15 cellular contexts compared by ENCODE assay signal in genomic region chr17:79280010-79280409, GRCh38.
A peak's percentile ranks its signal among the peaks of the same experiment; 100 is the strongest.
DNase-seq lines count a peak whose midpoint lies in the region; ATAC-seq, FAIRE-seq and TF ChIP-seq lines count a peak whose summit lies in the region.
"Had no signal": no experiment of that assay in that cellular context is flagged by ENCODE, and none has a peak within 500 bp of the region (broad histone marks: within the 10 kb centered on the region; RNA-seq: fewer than 3 reads in every experiment).

No MANE protein-coding gene starts in this region.

- H2BK12ac ChIP-seq in H1 (ENCODE audit: low read depth, low read length), result no peak overlapping the region

- H4K5ac ChIP-seq in H1 (ENCODE audit: insufficient read length, low read depth, low read length), result no peak overlapping the region

- TF ChIP-seq CTCF in H1 (IDR thresholded peaks at IDR 0.05; ENCODE audit: control extremely low read depth in 1 of 3, insufficient read depth in 1 of 3, low read depth in 1 of 3, low read length in 3 of 3) (no peak), upper lobe of right lung (IDR thresholded peaks at IDR 0.05) (no peak)

- H3K4me2 ChIP-seq in H1 (ENCODE audit: insufficient read depth in 1 of 2, low read depth in 2 of 2, low read length in 2 of 2), result no peak overlapping the region

- no peaks in the 10 kb centered on the region for H3K4me1 ChIP-seq in H1 (replicated peaks in 1 of 4; ENCODE audit: control insufficient read depth in 3 of 4, insufficient read depth in 4 of 4, low read length in 3 of 4)
- no peaks in the 10 kb centered on the region for H3K4me1 ChIP-seq in upper lobe of right lung
- H3K4me1 ChIP-seq: BE2C had no signal

- H3K36me3 ChIP-seq in H1 (ENCODE audit: control insufficient read depth in 2 of 4, insufficient read depth in 4 of 4, low read length in 3 of 4), result no peaks in the 10 kb centered on the region
- H3K36me3 ChIP-seq in upper lobe of right lung, result no peaks in the 10 kb centered on the region
- H3K36me3 ChIP-seq: BE2C had no signal

- DNase-seq in GM12891 (ENCODE audit: insufficient read length, low spot score) (no peak), HTR-8/SVneo (ENCODE audit: insufficient read length, low spot score) (no peak), H1 (ENCODE audit: low read depth in 1 of 2, low spot score in 2 of 2) (no peak), KG1 (lab: John Stamatoyannopoulos, UW) (no peak), upper lobe of right lung (no peak), SKM-1 (lab: John Stamatoyannopoulos, UW; ENCODE audit: unreplicated experiment) (no peak)
- DNase-seq: BE2C; CD4-positive, CD25-positive, alpha-beta regulatory T cell; CD8-positive, alpha-beta memory T cell; COR-L47; HCEC 1CT; HFFc6; KBM-7 had no signal

- no peak overlapping the region for H3K27ac ChIP-seq in H1 (ENCODE audit: low read depth, low read length)
- H3K27ac ChIP-seq in upper lobe of right lung, result no peak overlapping the region
- H3K27ac ChIP-seq: HL-60 had no signal

- TF ChIP-seq EP300 in H1 (IDR thresholded peaks at IDR 0.05; ENCODE audit: borderline replicate concordance in 1 of 2, low read depth in 2 of 2, low read length in 2 of 2), result no peak

- H3K27me3 ChIP-seq in H1 (replicated peaks in 1 of 4; ENCODE audit: control insufficient read depth in 3 of 4, extremely low read depth in 1 of 4, insufficient read depth in 3 of 4, low read length in 3 of 4) (no peaks in the 10 kb centered on the region), upper lobe of right lung (peaks cover 12% of the 10 kb centered on the region)

- H2BK120ac ChIP-seq in H1 (replicated peaks; ENCODE audit: low read depth, low read length), result no peak overlapping the region

- no peak overlapping the region for H4K91ac ChIP-seq in H1 (replicated peaks; ENCODE audit: insufficient read length, low read length)

- no peak overlapping the region for H3K18ac ChIP-seq in H1 (ENCODE audit: extremely low read depth, low read length)

- no peak overlapping the region; the same call in 1 of the 2 replicates for H2BK5ac ChIP-seq in H1 (ENCODE audit: low read depth, low read length)

- intact Hi-C loops in upper lobe of right lung (cut with DNase I), result no loop called here

- peaks cover 0 to 3% of the 10 kb centered on the region in 2 experiments for H4K20me1 ChIP-seq in H1 (replicated peaks in 1 of 2; ENCODE audit: control insufficient read depth in 1 of 2, insufficient read depth in 2 of 2, low read length in 2 of 2)

- H2AFZ ChIP-seq in H1 (ENCODE audit: low read length), result no peak overlapping the region

- H3K14ac ChIP-seq in H1 (ENCODE audit: insufficient read length), result no peak overlapping the region

- H2BK15ac ChIP-seq in H1 (ENCODE audit: low read length), result no peak overlapping the region

- no peak overlapping the region for H3K4ac ChIP-seq in H1 (replicated peaks; ENCODE audit: insufficient read length, low read depth, low read length)

- no peak overlapping the region for H3K56ac ChIP-seq in H1 (replicated peaks; ENCODE audit: insufficient read length, low read depth, low read length)

- H3K79me1 ChIP-seq in H1 (ENCODE audit: low read depth, low read length), result no peaks in the 10 kb centered on the region

- H3K9me3 ChIP-seq in H1 (ENCODE audit: insufficient read depth in 2 of 2, low read depth in 1 of 2, low read length in 1 of 2) (no peaks in the 10 kb centered on the region), upper lobe of right lung (no peaks in the 10 kb centered on the region)
- H3K9me3 ChIP-seq: BE2C had no signal

- 73% methylated on average over 8 of the region's 8 CpGs; no CpG with 5 or more reads in 1 of the 2 experiments for WGBS in H1 (ENCODE audit: extremely low coverage in 1 of 2, insufficient coverage in 1 of 2, insufficient read length in 1 of 2, insufficient replicate concordance in 2 of 2, low coverage in 1 of 2, low lambda C conversion rate in 2 of 2, missing lambda C conversion rate in 1 of 2), 2 experiments

- 0 out of 2 replicates have a peak, but pooled peaks cover 3% of the 10 kb centered on the region for H3K23me2 ChIP-seq in H1 (ENCODE audit: low read depth, low read length)

- ATAC-seq in upper lobe of right lung, result no peak

- no peak for TF ChIP-seq RAD21 in H1 (IDR thresholded peaks at IDR 0.05 in 1 of 2, conservative IDR thresholded peaks at IDR 0.05 in 1 of 2; ENCODE audit: low read depth in 2 of 2, low read length in 2 of 2)

- TF ChIP-seq POLR2A in GM12891 (IDR thresholded peaks at IDR 0.05; ENCODE audit: low read depth, low read length), result no peak
- TF ChIP-seq POLR2A in H1 (IDR thresholded peaks at IDR 0.05; ENCODE audit: control extremely low read depth in 1 of 2, low read depth in 2 of 2, low read length in 2 of 2), result no peak

- 0 out of 2 replicates have a peak overlapping the region, but pooled peaks have one; percentile 53 for H2AK5ac ChIP-seq in H1 (ENCODE audit: low read depth, low read length)

- H3K4me3 ChIP-seq in H1 (ENCODE audit: extremely low read depth in 1 of 4, insufficient read depth in 2 of 4, low read depth in 3 of 4, low read length in 4 of 4) (no peak overlapping the region), upper lobe of right lung (no peak overlapping the region)

- POLR2A ChIA-PET in H1 (lab: Charles Lee; ENCODE audit: partially characterized antibody), result no interaction called here

- H3K23ac ChIP-seq in H1 (ENCODE audit: insufficient read length), result no peak overlapping the region

- H3K79me2 ChIP-seq in H1 (ENCODE audit: control insufficient read depth in 1 of 2, insufficient read depth in 2 of 2, low read length in 2 of 2), result no peaks in the 10 kb centered on the region

- H2BK20ac ChIP-seq in H1 (ENCODE audit: low read length), result no peak overlapping the region

- no peak overlapping the region for H3K9ac ChIP-seq in H1 (replicated peaks in 1 of 4; ENCODE audit: extremely low read depth in 1 of 4, low read depth in 3 of 4, low read length in 3 of 4)

- peak; percentile 75 for FAIRE-seq in GM12891 (lab: Jason Lieb, UNC)
- peak; percentile 80 for FAIRE-seq in HTR-8/SVneo (lab: Jason Lieb, UNC)
- no peak for FAIRE-seq in H1 (lab: Jason Lieb, UNC)
- FAIRE-seq: G401.6 had no signal

- no peak overlapping the region for H4K8ac ChIP-seq in H1 (ENCODE audit: extremely low read depth, insufficient read depth, low read length)

- CTCF ChIA-PET in H1 (lab: Charles Lee; ENCODE audit: partially characterized antibody), result interaction anchor here (1.1 to 1.9 kb wide), 6 partner anchors 10 to 192 kb away, joined by 3 to 5 read pairs (median 3); no protein-coding TSS in a partner anchor

TF ChIP-seq in GM12891, 5 proteins besides CTCF, POLR2A, EP300 and RAD21:
- TF ChIP-seq SPI1 (IDR thresholded peaks at IDR 0.05; ENCODE audit: low read depth, low read length) (no peak), POU2F2 (IDR thresholded peaks at IDR 0.05; ENCODE audit: low read depth, low read length) (no peak), TAF1 (IDR thresholded peaks at IDR 0.05; ENCODE audit: low read depth, low read length) (no peak), POLR2AphosphoS5 (IDR thresholded peaks at IDR 0.05; ENCODE audit: low read depth, low read length) (no peak), PAX5 (IDR thresholded peaks at IDR 0.05; ENCODE audit: insufficient read depth, low read length, severe bottlenecking) (no peak)

TF ChIP-seq in H1, 55 proteins besides CTCF, POLR2A, EP300 and RAD21 (continues in another document):
- no peak for TF ChIP-seq SP4 (IDR thresholded peaks at IDR 0.05; ENCODE audit: low read length)
- no peak for TF ChIP-seq YY1 (IDR thresholded peaks at IDR 0.05; ENCODE audit: low read depth, low read length)
- no peak for TF ChIP-seq CHD2 (IDR thresholded peaks at IDR 0.05; ENCODE audit: low read length)
- TF ChIP-seq SIRT6 (IDR thresholded peaks at IDR 0.05; ENCODE audit: low read length), result no peak
- TF ChIP-seq CTBP2 (IDR thresholded peaks at IDR 0.05; ENCODE audit: borderline replicate concordance, insufficient read depth, insufficient read length, low read length), result no peak
- TF ChIP-seq EZH2 (IDR thresholded peaks at IDR 0.05; ENCODE audit: low read depth, low read length, severe bottlenecking), result no peak
- no peak for TF ChIP-seq POU5F1 (IDR thresholded peaks at IDR 0.05; ENCODE audit: low read depth, low read length)
- TF ChIP-seq BACH1 (IDR thresholded peaks at IDR 0.05; ENCODE audit: low read length), result no peak
- no peak for TF ChIP-seq RFX5 (IDR thresholded peaks at IDR 0.05; ENCODE audit: borderline replicate concordance, low read depth, low read length)
- TF ChIP-seq FOSL1 (IDR thresholded peaks at IDR 0.05; ENCODE audit: insufficient read depth, low read depth, low read length), result no peak
- no peak for TF ChIP-seq CBX8 (IDR thresholded peaks at IDR 0.05; ENCODE audit: borderline replicate concordance, low read depth, low read length)
- TF ChIP-seq ATF2 (IDR thresholded peaks at IDR 0.05; ENCODE audit: low read length), result no peak
- no peak for TF ChIP-seq NRF1 (IDR thresholded peaks at IDR 0.05; ENCODE audit: low read depth, low read length)
- no peak for TF ChIP-seq JUND (IDR thresholded peaks at IDR 0.05; ENCODE audit: low read length)
- no peak for TF ChIP-seq BCL11A (IDR thresholded peaks at IDR 0.05; ENCODE audit: low read depth in 2 of 2, low read length in 2 of 2)
- no peak for TF ChIP-seq ATF3 (IDR thresholded peaks at IDR 0.05; ENCODE audit: insufficient read depth, low read depth, low read length)
- TF ChIP-seq E2F6 (IDR thresholded peaks at IDR 0.05), result no peak
- no peak for TF ChIP-seq SUZ12 (IDR thresholded peaks at IDR 0.05; ENCODE audit: low read length)
- no peak for TF ChIP-seq SIX5 (IDR thresholded peaks at IDR 0.05; ENCODE audit: low read depth, low read length)
